In the genomic region with DNA sequence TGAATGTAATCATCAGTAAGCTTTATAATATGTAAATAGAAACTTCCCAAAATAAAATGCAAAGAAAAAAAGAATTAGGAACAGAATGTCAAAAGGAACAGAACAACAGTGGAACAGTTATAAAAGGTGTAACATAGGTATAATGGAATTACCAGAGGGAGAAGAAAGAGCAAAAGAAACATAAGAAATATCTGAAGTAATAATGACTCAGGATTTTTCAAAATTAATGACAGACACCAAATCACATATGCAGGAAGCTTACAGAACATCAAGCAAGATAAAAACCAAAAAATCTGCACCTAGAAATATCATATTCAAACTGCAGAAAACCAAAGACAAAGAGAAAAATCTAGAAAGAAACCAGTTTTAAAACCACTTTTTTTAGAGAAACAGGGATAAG, we compare ENCODE assay signal across 20 cellular contexts. TPM values are rescaled to one million over a fixed set of nuclear protein-coding genes. Genes with fewer than 3 reads are reported as not detected.
DNase-seq lines count a peak whose midpoint lies in the region; ATAC-seq, FAIRE-seq and TF ChIP-seq lines count a peak whose summit lies in the region.
"Had no signal": no experiment of that assay in that cellular context is flagged by ENCODE, and none has a peak within 500 bp of the region (broad histone marks: within the 10 kb centered on the region; RNA-seq: fewer than 3 reads in every experiment).

No MANE protein-coding gene starts in this region.

- H3K36me3 Mint-ChIP-seq in activated CD8-positive, alpha-beta memory T cell treated with anti-CD3 and anti-CD28 coated beads, Interleukin-2, amount 10 ng/mL, durations not matched to agents 7 days and 5 days = peaks cover 21% of the 10 kb centered on the region
- H3K36me3 Mint-ChIP-seq in activated T-helper 17 cell treated with anti-CD3 and anti-CD28 coated beads, Interleukin-2, amount 50 U/mL, for 72 hours (ENCODE audit: low read depth) = no peaks in the 10 kb centered on the region

- H3K27me3 Mint-ChIP-seq in activated CD8-positive, alpha-beta memory T cell treated with anti-CD3 and anti-CD28 coated beads, Interleukin-2, amount 10 ng/mL, durations not matched to agents 7 days and 5 days = no peaks in the 10 kb centered on the region
- no peaks in the 10 kb centered on the region for H3K27me3 Mint-ChIP-seq in activated T-helper 17 cell treated with anti-CD3 and anti-CD28 coated beads, Interleukin-2, amount 50 U/mL, for 72 hours

- H2AFZ ChIP-seq in Karpas-422 (ENCODE audit: low read length) = no peak overlapping the region

- peak overlapping the region; percentile 47 for H3K27ac Mint-ChIP-seq in activated CD8-positive, alpha-beta memory T cell treated with anti-CD3 and anti-CD28 coated beads, Interleukin-2, amount 10 ng/mL, durations not matched to agents 7 days and 5 days
- H3K27ac Mint-ChIP-seq in activated T-helper 17 cell treated with anti-CD3 and anti-CD28 coated beads, Interleukin-2, amount 50 U/mL, for 72 hours = peak overlapping the region; percentile 14
- H3K27ac Mint-ChIP-seq: HFFc6 had no signal

- H3K27ac ChIP-seq in A673 (ENCODE audit: low read depth, low read length, poor library complexity, severe bottlenecking) (peak overlapping the region; percentile 47), Karpas-422 (ENCODE audit: low read length) (peak overlapping the region; percentile 69), left lung (no peak overlapping the region)
- H3K27ac ChIP-seq: C4-2B had no signal

- no peaks in the 10 kb centered on the region for H4K20me1 ChIP-seq in Karpas-422 (ENCODE audit: insufficient read depth, low read depth, low read length)

- peak overlapping the region; percentile 32 for H3K4me2 ChIP-seq in Karpas-422 (ENCODE audit: low read depth, low read length, poor library complexity, severe bottlenecking)

- no peaks in the 10 kb centered on the region for H3K9me2 ChIP-seq in Karpas-422 (replicated peaks; ENCODE audit: insufficient read depth, low read length)

- no peak for TF ChIP-seq CTCF in A673 (conservative IDR thresholded peaks at IDR 0.05; ENCODE audit: low read depth, low read length)
- TF ChIP-seq CTCF in left lung (IDR thresholded peaks at IDR 0.05) = no peak

- H3K4me1 ChIP-seq in A673 (ENCODE audit: insufficient read depth, low read length, poor library complexity, severe bottlenecking) (no peaks in the 10 kb centered on the region), Karpas-422 (ENCODE audit: low read length) (peaks cover 41% of the 10 kb centered on the region), left lung (no peaks in the 10 kb centered on the region)

- H3K36me3 ChIP-seq in A673 (ENCODE audit: insufficient read depth, low read length, poor library complexity, severe bottlenecking) (no peaks in the 10 kb centered on the region), Karpas-422 (ENCODE audit: insufficient read depth, low read length) (peaks cover under 1% of the 10 kb centered on the region; the same call in 1 of the 2 replicates), left lung (peaks cover 0 to 3% of the 10 kb centered on the region in 2 donors)
- H3K36me3 ChIP-seq: MG63 had no signal

- H3K9ac ChIP-seq in Karpas-422 (ENCODE audit: low read length) = no peak overlapping the region

- ATAC-seq in activated CD8-positive, alpha-beta memory T cell treated with anti-CD3 and anti-CD28 coated beads, Interleukin-2, amount 10 ng/mL, durations not matched to agents 7 days and 5 days = no peak
- ATAC-seq in activated T-helper 17 cell treated with anti-CD3 and anti-CD28 coated beads, Interleukin-2, amount 50 U/mL, for 72 hours (replicated peaks) = no peak
- no peak for ATAC-seq in left lung
- ATAC-seq: PC-3 had no signal

- CTCF ChIA-PET in activated CD8-positive, alpha-beta memory T cell treated with anti-CD3 and anti-CD28 coated beads, Interleukin-2, amount 10 ng/mL, durations not matched to agents 7 days and 5 days (lab: Charles Lee) = interaction anchor here (1.6 kb wide), 1 partner anchor 33 kb away, joined by 5 read pairs; no protein-coding TSS in a partner anchor
- CTCF ChIA-PET in A673 (lab: Charles Lee) = no interaction called here

- peaks cover 12% of the 10 kb centered on the region for H3K79me2 ChIP-seq in Karpas-422 (ENCODE audit: low read length)

- no peak overlapping the region for H3K4me3 Mint-ChIP-seq in activated CD8-positive, alpha-beta memory T cell treated with anti-CD3 and anti-CD28 coated beads, Interleukin-2, amount 10 ng/mL, durations not matched to agents 7 days and 5 days
- H3K4me3 Mint-ChIP-seq in activated T-helper 17 cell treated with anti-CD3 and anti-CD28 coated beads, Interleukin-2, amount 50 U/mL, for 72 hours = peak overlapping the region; percentile 2
- H3K4me3 Mint-ChIP-seq: HFFc6 had no signal

- H3K27me3 ChIP-seq in A673 (replicated peaks; ENCODE audit: insufficient read depth, low read depth, low read length, poor library complexity) (no peaks in the 10 kb centered on the region), Karpas-422 (ENCODE audit: low read length) (no peaks in the 10 kb centered on the region), left lung (no peaks in the 10 kb centered on the region)
- H3K27me3 ChIP-seq: MG63 had no signal

- no peaks in the 10 kb centered on the region for H3K9me3 ChIP-seq in A673 (ENCODE audit: low read depth, low read length, poor library complexity, severe bottlenecking)
- H3K9me3 ChIP-seq in Karpas-422 (ENCODE audit: low read length) = no peaks in the 10 kb centered on the region
- H3K9me3 ChIP-seq in left lung = no peaks in the 10 kb centered on the region

- DNase-seq in activated CD8-positive, alpha-beta memory T cell treated with anti-CD3 and anti-CD28 coated beads, Interleukin-2, amount 10 ng/mL, durations not matched to agents 7 days and 5 days = no peak
- no peak for DNase-seq in activated CD8-positive, alpha-beta memory T cell treated with anti-CD3 and anti-CD28 coated beads for 24 hours
- DNase-seq in A673 (ENCODE audit: low spot score) (no peak), Karpas-422 (no peak), cortex of kidney (lab: John Stamatoyannopoulos, UW) (no peak), left lung (no peak), urothelium cell line (ENCODE audit: low spot score) (no peak)
- DNase-seq: EL, H7, HFFc6, MG63, NCI-H1417, NCI-H187, NCI-H446 treated with DMSO at 0.1 percent for 48 hours, NCI-H526 treated with DMSO at 0.1 percent for 48 hours, PC-3, RPMI8226, SHP77 had no signal

- peaks cover 17% of the 10 kb centered on the region for H3K4me1 Mint-ChIP-seq in activated CD8-positive, alpha-beta memory T cell treated with anti-CD3 and anti-CD28 coated beads, Interleukin-2, amount 10 ng/mL, durations not matched to agents 7 days and 5 days
- peaks cover 12% of the 10 kb centered on the region for H3K4me1 Mint-ChIP-seq in activated T-helper 17 cell treated with anti-CD3 and anti-CD28 coated beads, Interleukin-2, amount 50 U/mL, for 72 hours

- FAIRE-seq in urothelium cell line (lab: Jason Lieb, UNC) = no peak

- no TSS peak for BruUV-seq in A673 (replicated peaks; lab: Mats Ljungman, UMichigan)

- H3K9me3 Mint-ChIP-seq in activated CD8-positive, alpha-beta memory T cell treated with anti-CD3 and anti-CD28 coated beads, Interleukin-2, amount 10 ng/mL, durations not matched to agents 7 days and 5 days (ENCODE audit: low read depth) = no peaks in the 10 kb centered on the region
- H3K9me3 Mint-ChIP-seq in activated T-helper 17 cell treated with anti-CD3 and anti-CD28 coated beads, Interleukin-2, amount 50 U/mL, for 72 hours = no peaks in the 10 kb centered on the region

- POLR2A ChIA-PET in A673 (lab: Charles Lee; ENCODE audit: low non-redundant PET) = no interaction called here

- intact Hi-C loops in A673 (cut with micrococcal nuclease; ENCODE audit: unreplicated experiment) = no loop called here
- intact Hi-C loops in left lung (cut with DNase I) = no loop called here

- H3K4me3 ChIP-seq in A673 (ENCODE audit: low read depth, low read length, poor library complexity, severe bottlenecking) = no peak overlapping the region
- no peak overlapping the region for H3K4me3 ChIP-seq in Karpas-422 (ENCODE audit: low read length)
- H3K4me3 ChIP-seq in left lung = no peak overlapping the region
- H3K4me3 ChIP-seq: MG63 had no signal

RNA-seq across cellular contexts. Expression of gene TMEM116, which starts 36.1 kb away (rescaled TPM):
- 10 to 100 TPM; 14.6 to 22.2 TPM for total RNA-seq in activated CD8-positive, alpha-beta memory T cell treated with anti-CD3 and anti-CD28 coated beads, Interleukin-2, amount 10 ng/mL, durations not matched to agents 7 days and 5 days
- total RNA-seq in A673 (2021) = 12.0 and 13.6 TPM in 2 replicates
- total RNA-seq in Karpas-422 (2014; rRNA removed; shearing (Covaris generic); ENCODE audit: low replicate concordance) = 19.6 and 56.6 TPM in 2 replicates
- 10 to 100 TPM; 13.8 to 16.9 TPM for total RNA-seq in activated T-helper 17 cell treated with anti-CD3 and anti-CD28 coated beads, Interleukin-2, amount 50 U/mL, for 72 hours
- 10 to 100 TPM; 19.8 to 24.6 TPM for total RNA-seq in left lung

RNA-seq across cellular contexts. Expression of gene ERP29, which starts 36.4 kb away (rescaled TPM):
- total RNA-seq in activated CD8-positive, alpha-beta memory T cell treated with anti-CD3 and anti-CD28 coated beads, Interleukin-2, amount 10 ng/mL, durations not matched to agents 7 days and 5 days = 100 to 1,000 TPM; 119 to 150 TPM
- total RNA-seq in A673 (2021) (109 and 116 TPM in 2 replicates), left lung (100 to 1,000 TPM; 134 to 152 TPM)
- total RNA-seq in Karpas-422 (2014; rRNA removed; shearing (Covaris generic); ENCODE audit: low replicate concordance) = 63.2 and 134 TPM in 2 replicates
- 10 to 100 TPM; 68.5 to 93.0 TPM for total RNA-seq in activated T-helper 17 cell treated with anti-CD3 and anti-CD28 coated beads, Interleukin-2, amount 50 U/mL, for 72 hours

Comparison
In these comparisons a context has a peak if more than half of its experiments do, and no peak if none do; other contexts are left out.
1. H3K27ac ChIP-seq: peak in A673 (single experiment) and Karpas-422 (single experiment); none in left lung (0 of 2).